Comparison of ENCODE assay signal across 8 cellular contexts in the genomic region with DNA sequence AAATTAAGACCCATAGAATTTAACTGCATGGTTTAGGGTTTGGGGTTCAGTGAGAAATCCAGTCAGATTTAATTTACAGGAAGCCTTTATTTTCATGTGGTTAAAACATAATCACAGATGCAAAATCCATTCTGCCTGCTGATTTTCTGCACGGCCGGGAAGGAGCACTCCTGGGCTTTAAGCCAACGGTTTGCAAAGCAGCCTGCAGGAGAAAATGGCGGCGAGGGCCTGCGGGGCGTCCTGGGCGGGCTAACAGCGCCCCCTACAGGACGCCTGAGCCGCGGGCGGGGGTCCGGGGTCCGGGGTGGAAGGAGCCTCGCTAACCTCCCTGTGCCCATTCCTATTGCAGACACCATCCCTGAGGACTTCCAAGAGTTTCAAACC. TPM values are rescaled to one million over a fixed set of nuclear protein-coding genes. Genes with fewer than 3 reads are reported as not detected.
DNase-seq lines count a peak whose midpoint lies in the region; ATAC-seq and TF ChIP-seq lines count a peak whose summit lies in the region.

No MANE protein-coding gene starts in this region.

- H3K4me1 ChIP-seq in OCI-LY3 (ENCODE audit: low read length): peaks cover 3% of the 10 kb centered on the region; the same call in 1 of the 2 replicates
- no peaks in the 10 kb centered on the region for H3K4me1 ChIP-seq in parathyroid adenoma
- H3K4me1 ChIP-seq in uterus: no peaks in the 10 kb centered on the region

- intact Hi-C loops in uterus (cut with DNase I; ENCODE audit: low total_unique reads): loop anchor here (10.0 kb wide), 1 partner anchor 228 kb away; no protein-coding TSS in a partner anchor

- H3K4me3 ChIP-seq in OCI-LY3 (ENCODE audit: low read length): peak overlapping the region; percentile 72
- no peak overlapping the region for H3K4me3 ChIP-seq in parathyroid adenoma (ENCODE audit: low read depth, low read length)
- H3K4me3 ChIP-seq in uterus: peak overlapping the region; percentile 24 to 27

- H4K20me1 ChIP-seq in OCI-LY3 (ENCODE audit: insufficient read depth, low read length): no peaks in the 10 kb centered on the region

- TF ChIP-seq CTCF in C4-2B (conservative IDR thresholded peaks at IDR 0.05): peak; percentile 98
- peak; percentile 81 for TF ChIP-seq CTCF in OCI-LY3 (IDR thresholded peaks at IDR 0.05; ENCODE audit: low read depth, low read length)
- TF ChIP-seq CTCF in parathyroid adenoma (IDR thresholded peaks at IDR 0.05): peak; percentile 33
- peak; percentile 71 to 98 (median 86) for TF ChIP-seq CTCF in uterus (IDR thresholded peaks at IDR 0.05)

- no peaks in the 10 kb centered on the region for H3K79me2 ChIP-seq in OCI-LY3 (ENCODE audit: low read length)
- H3K79me2 ChIP-seq in parathyroid adenoma: no peaks in the 10 kb centered on the region

- H3K27me3 ChIP-seq in OCI-LY3 (ENCODE audit: low read depth, low read length): no peaks in the 10 kb centered on the region
- no peaks in the 10 kb centered on the region for H3K27me3 ChIP-seq in parathyroid adenoma (ENCODE audit: control insufficient read depth, insufficient read depth, low read length)
- no peaks in the 10 kb centered on the region for H3K27me3 ChIP-seq in uterus

- H3K36me3 ChIP-seq in OCI-LY3 (replicated peaks; ENCODE audit: low read depth, low read length) (no peaks in the 10 kb centered on the region), parathyroid adenoma (ENCODE audit: control insufficient read depth, insufficient read depth, low read length) (no peaks in the 10 kb centered on the region), uterus (no peaks in the 10 kb centered on the region)

- H3K9me3 ChIP-seq in OCI-LY3 (ENCODE audit: insufficient read depth, low read length): no peaks in the 10 kb centered on the region
- H3K9me3 ChIP-seq in parathyroid adenoma (ENCODE audit: control insufficient read depth, low read length): no peaks in the 10 kb centered on the region
- H3K9me3 ChIP-seq in uterus: no peaks in the 10 kb centered on the region

- ATAC-seq in HG03571 (IDR thresholded peaks at IDR 0.05; ENCODE audit: unreplicated experiment): no peak

- peak overlapping the region; percentile 31; the same call in 1 of the 2 replicates for H3K27ac ChIP-seq in C4-2B
- H3K27ac ChIP-seq in OCI-LY3 (ENCODE audit: low read length): no peak overlapping the region
- no peak overlapping the region for H3K27ac ChIP-seq in parathyroid adenoma
- H3K27ac ChIP-seq in uterus: peak overlapping the region; percentile 86 to 90

- no peak for TF ChIP-seq POLR2A in uterus (IDR thresholded peaks at IDR 0.05)

- H3K9ac ChIP-seq in OCI-LY3 (ENCODE audit: low read length) (peak overlapping the region; percentile 53), parathyroid adenoma (no peak overlapping the region)

- DNase-seq in HK-2 (ENCODE audit: unreplicated experiment) (peak; percentile 11), glomerular visceral epithelial cell (ENCODE audit: extremely low spot score) (peak; percentile 34), uterus (peak; percentile 73 to 78)
- DNase-seq in activated naive CD4-positive, alpha-beta T cell treated with anti-CD3 and anti-CD28 coated beads, Interleukin-2, amount 50 U/mL, for 16 hours: peak; percentile 21

- peak overlapping the region; percentile 99 for H2AFZ ChIP-seq in OCI-LY3 (ENCODE audit: low read depth, low read length)
- H2AFZ ChIP-seq in parathyroid adenoma: peak overlapping the region; percentile 65

- peak overlapping the region; percentile 92 for H3K4me2 ChIP-seq in OCI-LY3 (ENCODE audit: low read length)
- peak overlapping the region; percentile 42 for H3K4me2 ChIP-seq in parathyroid adenoma (ENCODE audit: low read length)

RNA-seq across cellular contexts. Expression of a gene that starts 47.6 kb away (rescaled TPM):
- 10 to 100 TPM in 1 of 4 donors, 1 to 10 TPM in 3; 4.7 to 40.4 (median 6.0) TPM for total RNA-seq in uterus

Comparison
In these comparisons a context has a peak if more than half of its experiments do, and no peak if none do; other contexts are left out.
1. H3K27ac ChIP-seq: peak in C4-2B (single experiment) and uterus (2 of 2); none in OCI-LY3 (single experiment) and parathyroid adenoma (single experiment).
2. CTCF ChIP-seq: peak in every context shown above with its lines; median percentile 98 in C4-2B; 86 in uterus; 81 in OCI-LY3; 33 in parathyroid adenoma.
3. DNase-seq: peak in every context shown above with its lines; median percentile 76 in uterus; 34 in glomerular visceral epithelial cell; 21 in activated naive CD4-positive, alpha-beta T cell treated with anti-CD3 and anti-CD28 coated beads, Interleukin-2, amount 50 U/mL, for 16 hours; 11 in HK-2.